Comparison of ENCODE assay signal across 28 cellular contexts in the genomic region with DNA sequence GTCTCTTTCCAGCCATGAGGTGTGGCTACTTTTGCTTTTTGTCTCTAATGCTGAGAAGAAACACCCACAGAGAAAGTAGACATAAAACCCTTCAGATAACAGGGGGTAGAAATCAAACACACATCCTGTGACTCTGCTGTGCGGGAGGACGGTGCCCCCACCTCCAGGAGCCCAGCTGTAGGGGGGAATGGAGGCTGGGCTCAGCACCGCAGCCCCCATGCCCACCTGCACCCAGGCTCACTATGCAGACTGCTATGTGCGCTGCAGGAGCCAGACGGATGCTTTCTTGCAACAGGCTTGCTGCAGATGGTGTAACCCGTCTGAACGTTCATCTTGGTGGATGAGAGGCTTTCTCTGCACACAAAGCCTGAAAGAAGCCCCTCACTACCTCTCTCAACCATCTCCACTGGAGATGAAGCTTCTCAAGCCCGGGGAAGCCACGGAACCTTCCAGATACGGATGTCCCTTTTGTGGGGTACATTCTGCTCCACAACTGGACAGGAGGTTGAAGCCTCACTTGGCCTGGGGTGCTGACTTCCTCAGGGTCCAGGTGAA.
"Had no signal": no experiment of that assay in that cellular context is flagged by ENCODE, and none has a peak within 500 bp of the region (broad histone marks: within the 10 kb centered on the region; RNA-seq: fewer than 3 reads in every experiment).

No MANE protein-coding gene starts in this region.

- DNase-seq: activated CD4-positive, alpha-beta T cell treated with anti-CD3 and anti-CD28 coated beads for 48 hours; activated CD4-positive, alpha-beta T cell treated with anti-CD3 and anti-CD28 coated beads, Interleukin-2, amount 50 U/mL, for 48 hours; activated naive CD4-positive, alpha-beta T cell; activated T-cell treated with anti-CD3 and anti-CD28 coated beads, Interleukin-2, amount 50 U/mL, for 48 hours; aorta; body of pancreas; cerebellar nuclear complex; colonic mucosa; effector memory CD8-positive, alpha-beta T cell; foreskin fibroblast; hippocampal formation; left colon; midbrain; nucleus accumbens; right cardiac atrium; stimulated activated CD4-positive, alpha-beta T cell treated with anti-CD3 and anti-CD28 coated beads, Interleukin-15, amount 100 ng/mL, for 24 hours; stimulated activated naive CD4-positive, alpha-beta T cell; T-helper 1 cell; WERI-Rb-1 had no signal

- H3K4me3 Mint-ChIP-seq: effector memory CD8-positive, alpha-beta T cell; memory B cell; naive thymus-derived CD4-positive, alpha-beta T cell; T-helper 2 cell treated with Interferon-gamma antibody and Interleukin-4, amounts not matched to agents 5 μg/mL and 100 μg/mL, for 36 hours had no signal

- H3K27ac ChIP-seq: adrenal gland, body of pancreas, colonic mucosa, thoracic aorta, upper lobe of left lung, WERI-Rb-1 had no signal

- H3K36me3 Mint-ChIP-seq: activated naive CD4-positive, alpha-beta T cell treated with anti-CD3 and anti-CD28 coated beads, Interleukin-2, amount 50 U/mL, for 72 hours; memory B cell; naive thymus-derived CD4-positive, alpha-beta T cell had no signal

- H3K36me3 ChIP-seq: adrenal gland, colonic mucosa, thoracic aorta, upper lobe of left lung, WERI-Rb-1 had no signal

- H3K9me3 Mint-ChIP-seq: activated naive CD4-positive, alpha-beta T cell treated with anti-CD3 and anti-CD28 coated beads, Interleukin-2, amount 50 U/mL, for 72 hours; effector memory CD8-positive, alpha-beta T cell; memory B cell; naive thymus-derived CD4-positive, alpha-beta T cell; T-helper 2 cell treated with Interferon-gamma antibody and Interleukin-4, amounts not matched to agents 5 μg/mL and 100 μg/mL, for 36 hours had no signal

- H3K4me3 ChIP-seq: adrenal gland, body of pancreas, colonic mucosa, thoracic aorta, upper lobe of left lung had no signal

- H3K27ac Mint-ChIP-seq: activated naive CD4-positive, alpha-beta T cell treated with anti-CD3 and anti-CD28 coated beads, Interleukin-2, amount 50 U/mL, for 72 hours; effector memory CD8-positive, alpha-beta T cell; naive thymus-derived CD4-positive, alpha-beta T cell; T-helper 2 cell treated with Interferon-gamma antibody and Interleukin-4, amounts not matched to agents 5 μg/mL and 100 μg/mL, for 36 hours had no signal

- H3K27me3 ChIP-seq: adrenal gland, body of pancreas, colonic mucosa, upper lobe of left lung had no signal

- H3K4me1 ChIP-seq: body of pancreas, colonic mucosa had no signal

- ATAC-seq: activated CD4-positive, CD25-positive, alpha-beta regulatory T cell treated with anti-CD3 and anti-CD28 coated beads, Interleukin-2, amount 50 U/mL, for 24 hours; activated naive CD4-positive, alpha-beta T cell treated with anti-CD3 and anti-CD28 coated beads, Interleukin-2, amount 50 U/mL, for 72 hours; body of pancreas; effector memory CD8-positive, alpha-beta T cell; esophagus mucosa; left colon; naive thymus-derived CD4-positive, alpha-beta T cell; right cardiac atrium had no signal

- H3K9me3 ChIP-seq: adrenal gland, body of pancreas, colonic mucosa, thoracic aorta, upper lobe of left lung had no signal
